In genomic region chr1:41174170-41174569, GRCh38 we compare ENCODE assay signal across 29 cellular contexts.
DNase-seq lines count a peak whose midpoint lies in the region; ATAC-seq, FAIRE-seq and TF ChIP-seq lines count a peak whose summit lies in the region.
"Had no signal": no experiment of that assay in that cellular context is flagged by ENCODE, and none has a peak within 500 bp of the region (broad histone marks: within the 10 kb centered on the region; RNA-seq: fewer than 3 reads in every experiment).

No MANE protein-coding gene starts in this region.

- H3K4me1 ChIP-seq in breast epithelium, result no peaks in the 10 kb centered on the region
- H3K4me1 ChIP-seq in astrocyte (ENCODE audit: insufficient read depth, low read length), result no peaks in the 10 kb centered on the region
- H3K4me1 ChIP-seq: Peyer's patch, testis had no signal

- BruUV-seq in MCF 10A (replicated peaks; lab: Mats Ljungman, UMichigan), result no TSS peak

- no peaks in the 10 kb centered on the region for H3K9me3 Mint-ChIP-seq in MCF 10A (ENCODE audit: unreplicated experiment)
- H3K9me3 Mint-ChIP-seq in astrocyte (ENCODE audit: unreplicated experiment), result peaks cover 6% of the 10 kb centered on the region
- H3K9me3 Mint-ChIP-seq in CD14-positive monocyte, result peaks cover 21 to 39% (median 28%) of the 10 kb centered on the region in 7 donors

- POLR2A ChIA-PET in MCF 10A (lab: Yijun Ruan, JAX), result no interaction called here

- H3K27me3 ChIP-seq in breast epithelium, result no peaks in the 10 kb centered on the region
- H3K27me3 ChIP-seq in astrocyte (ENCODE audit: insufficient read depth, low read length), result no peaks in the 10 kb centered on the region
- H3K27me3 ChIP-seq: ovary, Peyer's patch, testis had no signal

- TF ChIP-seq CTCF in MCF 10A (IDR thresholded peaks at IDR 0.05; ENCODE audit: unreplicated experiment), result no peak
- TF ChIP-seq CTCF in breast epithelium (IDR thresholded peaks at IDR 0.05), result no peak
- no peak for TF ChIP-seq CTCF in astrocyte (IDR thresholded peaks at IDR 0.05; ENCODE audit: insufficient read depth, low read depth, low read length)
- no peak for TF ChIP-seq CTCF in CD14-positive monocyte (IDR thresholded peaks at IDR 0.05)

- H3K4me2 ChIP-seq in astrocyte (ENCODE audit: low read length), result no peak overlapping the region

- H3K4me3 ChIP-seq in breast epithelium (no peak overlapping the region), astrocyte (ENCODE audit: insufficient read depth, low read depth, low read length) (no peak overlapping the region)
- H3K4me3 ChIP-seq: GM12878, ovary, Peyer's patch, skin epidermis, testis had no signal

- H3K9ac ChIP-seq in astrocyte (ENCODE audit: low read length), result no peak overlapping the region

- no peaks in the 10 kb centered on the region for H4K20me1 ChIP-seq in astrocyte (ENCODE audit: insufficient read depth, low read length)

- H3K27me3 Mint-ChIP-seq in MCF 10A (ENCODE audit: insufficient read depth, unreplicated experiment), result no peaks in the 10 kb centered on the region
- no peaks in the 10 kb centered on the region for H3K27me3 Mint-ChIP-seq in astrocyte (ENCODE audit: low read depth, unreplicated experiment)
- peaks cover 0 to 2% (median 2%) of the 10 kb centered on the region in 3 donors for H3K27me3 Mint-ChIP-seq in CD14-positive monocyte (ENCODE audit: low read depth in 3 of 3)
- H3K27me3 Mint-ChIP-seq: brain; CD4-positive, alpha-beta T cell had no signal

- no peak for ATAC-seq in HG03025 (IDR thresholded peaks at IDR 0.05; ENCODE audit: low FRiP score, unreplicated experiment)
- ATAC-seq: GM12878, left lobe of liver had no signal

- no peak for TF ChIP-seq POLR2A in breast epithelium (IDR thresholded peaks at IDR 0.05)

- H3K79me2 ChIP-seq in astrocyte (ENCODE audit: insufficient read depth, low read length), result peaks cover 5% of the 10 kb centered on the region

- no peak for FAIRE-seq in astrocyte (lab: Jason Lieb, UNC)
- FAIRE-seq: D721Med, GM12878 had no signal

- DNase-seq in MCF 10A (ENCODE audit: unreplicated experiment) (peak; percentile 45), breast epithelium (ENCODE audit: low spot score in 2 of 2) (no peak), astrocyte (ENCODE audit: low read depth) (peak; percentile 19), kidney glomerular epithelial cell (lab: John Stamatoyannopoulos, UW) (peak; percentile 24), D341Med (ENCODE audit: low spot score) (no peak), CD14-positive monocyte (ENCODE audit: low spot score) (no peak)
- DNase-seq: activated CD4-positive, alpha-beta T cell treated with anti-CD3 and anti-CD28 coated beads for 4 hours; activated effector memory CD4-positive, alpha-beta T cell treated with anti-CD3 and anti-CD28 coated beads, Interleukin-2, amount 50 U/mL, for 16 hours; activated T-cell treated with anti-CD3 and anti-CD28 coated beads for 4 hours; AML-193; CD4-positive, alpha-beta T cell; EL; immature natural killer cell; KBM-7; mesendoderm; NCI-H1417; NCI-H2081 treated with DMSO at 0.1 percent for 48 hours; NCI-H345; NCI-H69; ovary; Peyer's patch; stimulated activated naive CD4-positive, alpha-beta T cell; testis had no signal

- H3K36me3 Mint-ChIP-seq in MCF 10A (ENCODE audit: insufficient read depth, unreplicated experiment), result peaks cover 7% of the 10 kb centered on the region
- H3K36me3 Mint-ChIP-seq in astrocyte (ENCODE audit: low read depth, unreplicated experiment), result peaks cover 13% of the 10 kb centered on the region
- peaks cover 27 to 49% of the 10 kb centered on the region in 2 donors for H3K36me3 Mint-ChIP-seq in CD14-positive monocyte

- H2AFZ ChIP-seq in astrocyte (ENCODE audit: low read depth, low read length), result no peak overlapping the region

- peaks cover 8 to 9% of the 10 kb centered on the region in 2 donors for H3K9me3 ChIP-seq in breast epithelium
- no peaks in the 10 kb centered on the region for H3K9me3 ChIP-seq in astrocyte (ENCODE audit: insufficient read depth, low read depth, low read length)
- H3K9me3 ChIP-seq: testis had no signal

- H3K36me3 ChIP-seq in breast epithelium, result no peaks in the 10 kb centered on the region
- H3K36me3 ChIP-seq in astrocyte (ENCODE audit: insufficient read depth, low read length), result no peaks in the 10 kb centered on the region
- H3K36me3 ChIP-seq: ovary, Peyer's patch had no signal

- H3K27ac Mint-ChIP-seq in MCF 10A (ENCODE audit: low read depth, unreplicated experiment), result no peak overlapping the region
- no peak overlapping the region for H3K27ac Mint-ChIP-seq in astrocyte (ENCODE audit: unreplicated experiment)
- H3K27ac Mint-ChIP-seq in CD14-positive monocyte, result no peak overlapping the region
- H3K27ac Mint-ChIP-seq: brain; CD4-positive, alpha-beta T cell; immature natural killer cell had no signal

- CTCF ChIA-PET in MCF 10A (lab: Yijun Ruan, JAX), result no interaction called here

- intact Hi-C loops in MCF 10A (cut with micrococcal nuclease) (no loop called here), breast epithelium (cut with DNase I; ENCODE audit: low total_unique reads) (no loop called here), CD14-positive monocyte (cut with micrococcal nuclease) (no loop called here)

- H3K4me3 Mint-ChIP-seq in MCF 10A (ENCODE audit: unreplicated experiment) (no peak overlapping the region), astrocyte (ENCODE audit: unreplicated experiment) (no peak overlapping the region), CD14-positive monocyte (no peak overlapping the region)
- H3K4me3 Mint-ChIP-seq: brain; CD4-positive, alpha-beta T cell; immature natural killer cell had no signal

- H3K27ac ChIP-seq in breast epithelium, result no peak overlapping the region
- no peak overlapping the region for H3K27ac ChIP-seq in astrocyte (ENCODE audit: low read depth, low read length)
- H3K27ac ChIP-seq: ovary, Peyer's patch, skin epidermis, testis had no signal

- H3K4me1 Mint-ChIP-seq in MCF 10A (ENCODE audit: insufficient read depth, unreplicated experiment), result peaks cover 17% of the 10 kb centered on the region
- no peaks in the 10 kb centered on the region for H3K4me1 Mint-ChIP-seq in astrocyte (ENCODE audit: low read depth, unreplicated experiment)
- peaks cover 5% of the 10 kb centered on the region for H3K4me1 Mint-ChIP-seq in CD14-positive monocyte
- H3K4me1 Mint-ChIP-seq: brain, immature natural killer cell had no signal

Comparison
In these comparisons a context has a peak if more than half of its experiments do, and no peak if none do; other contexts are left out.
1. DNase-seq: peak in MCF 10A (single experiment), astrocyte (single experiment) and kidney glomerular epithelial cell (single experiment); none in breast epithelium (0 of 2), D341Med (single experiment) and CD14-positive monocyte (single experiment).